10 cellular contexts compared by ENCODE assay signal in the genomic region with DNA sequence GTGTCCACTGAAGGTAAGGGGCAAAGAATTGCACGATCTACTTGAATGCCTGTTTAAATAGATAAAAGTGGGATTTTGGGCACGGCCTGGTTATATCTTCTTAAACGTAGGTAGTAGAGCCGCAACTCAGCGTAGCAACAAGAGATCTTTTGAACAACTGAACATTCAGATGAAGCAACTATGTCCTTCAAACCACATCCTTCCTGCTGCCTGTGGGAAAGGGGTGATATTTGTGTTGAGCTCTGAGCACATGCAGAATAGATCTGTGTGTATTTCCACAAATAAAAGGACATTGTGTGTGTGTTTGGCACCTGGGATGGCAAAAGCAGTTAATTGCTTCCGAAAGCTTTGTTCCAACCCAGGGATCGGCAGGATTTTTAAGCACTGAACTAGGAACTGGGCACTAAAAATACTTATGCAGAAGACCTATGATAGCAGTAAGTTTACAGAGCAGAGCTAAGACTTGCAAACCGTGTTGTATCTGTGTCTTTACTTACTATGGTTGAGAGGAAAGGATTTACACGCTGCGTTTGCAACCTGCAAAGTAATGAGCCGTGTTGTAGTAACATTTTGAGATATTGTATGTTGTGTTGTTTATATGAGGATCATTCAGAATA.
DNase-seq lines count a peak whose midpoint lies in the region; ATAC-seq, FAIRE-seq and TF ChIP-seq lines count a peak whose summit lies in the region.
"Had no signal": no experiment of that assay in that cellular context is flagged by ENCODE, and none has a peak within 500 bp of the region (broad histone marks: within the 10 kb centered on the region; RNA-seq: fewer than 3 reads in every experiment).

No MANE protein-coding gene starts in this region.

- no peaks in the 10 kb centered on the region for H3K36me3 Mint-ChIP-seq in GM23338 (ENCODE audit: low read depth)
- peaks cover 4% of the 10 kb centered on the region for H3K36me3 Mint-ChIP-seq in T-helper 2 cell treated with Interferon-gamma antibody and Interleukin-4, amounts not matched to agents 5 μg/mL and 100 μg/mL, for 36 hours (ENCODE audit: low read depth)

- no peak overlapping the region for H3K4me3 ChIP-seq in GM23338

- no peaks in the 10 kb centered on the region for H4K20me1 ChIP-seq in GM23338 (replicated peaks; ENCODE audit: insufficient read depth)

- H3K4me3 Mint-ChIP-seq in GM23338 = no peak overlapping the region
- no peak overlapping the region for H3K4me3 Mint-ChIP-seq in T-helper 2 cell treated with Interferon-gamma antibody and Interleukin-4, amounts not matched to agents 5 μg/mL and 100 μg/mL, for 36 hours

- no peak overlapping the region for H3K27ac ChIP-seq in GM23338 (ENCODE audit: low read depth)

- H3K9me3 Mint-ChIP-seq in GM23338 = no peaks in the 10 kb centered on the region
- no peaks in the 10 kb centered on the region for H3K9me3 Mint-ChIP-seq in T-helper 2 cell treated with Interferon-gamma antibody and Interleukin-4, amounts not matched to agents 5 μg/mL and 100 μg/mL, for 36 hours

- no peaks in the 10 kb centered on the region for H3K27me3 Mint-ChIP-seq in GM23338 (ENCODE audit: insufficient read depth, low read depth, poor library complexity)
- H3K27me3 Mint-ChIP-seq in T-helper 2 cell treated with Interferon-gamma antibody and Interleukin-4, amounts not matched to agents 5 μg/mL and 100 μg/mL, for 36 hours (ENCODE audit: low read depth) = no peaks in the 10 kb centered on the region

- peak overlapping the region; percentile 11; the same call in 1 of the 2 replicates for H3K27ac Mint-ChIP-seq in GM23338
- H3K27ac Mint-ChIP-seq in T-helper 2 cell treated with Interferon-gamma antibody and Interleukin-4, amounts not matched to agents 5 μg/mL and 100 μg/mL, for 36 hours = peak overlapping the region; percentile 94

- no peak for TF ChIP-seq CTCF in GM23338 (conservative IDR thresholded peaks at IDR 0.05; ENCODE audit: low read depth in 2 of 2)

- H3K4me2 ChIP-seq in GM23338 = no peak overlapping the region

- no peaks in the 10 kb centered on the region for H3F3A ChIP-seq in GM23338 (replicated peaks; ENCODE audit: low read depth)

- no peaks in the 10 kb centered on the region for H3K27me3 ChIP-seq in GM23338 (ENCODE audit: insufficient read depth)
- H3K27me3 ChIP-seq: upper lobe of left lung had no signal

- no peaks in the 10 kb centered on the region for H3K36me3 ChIP-seq in GM23338 (ENCODE audit: insufficient read depth)
- H3K36me3 ChIP-seq: upper lobe of left lung had no signal

- no peak overlapping the region for H2AFZ ChIP-seq in GM23338

- H3K4me1 Mint-ChIP-seq in GM23338 = no peaks in the 10 kb centered on the region
- H3K4me1 Mint-ChIP-seq in T-helper 2 cell treated with Interferon-gamma antibody and Interleukin-4, amounts not matched to agents 5 μg/mL and 100 μg/mL, for 36 hours (ENCODE audit: low read depth) = peaks cover 46% of the 10 kb centered on the region

- no peak for ATAC-seq in GM23338
- no peak for ATAC-seq in GM21786 (IDR thresholded peaks at IDR 0.05; ENCODE audit: unreplicated experiment)
- ATAC-seq in GM21367 (IDR thresholded peaks at IDR 0.05; ENCODE audit: unreplicated experiment) = no peak

- FAIRE-seq in frontal cortex (lab: Jason Lieb, UNC) = no peak
- FAIRE-seq: colon had no signal

- no peaks in the 10 kb centered on the region for H3K4me1 ChIP-seq in GM23338 (ENCODE audit: insufficient read depth)

- 0 out of 2 replicates have a peak, but pooled peaks cover 5% of the 10 kb centered on the region for H3K9me2 ChIP-seq in GM23338 (ENCODE audit: insufficient read depth)

- DNase-seq in GM23338 (ENCODE audit: low spot score) (no peak), HPDE6-E6E7 (ENCODE audit: extremely low spot score) (no peak), frontal cortex (ENCODE audit: low spot score in 2 of 2) (no peak)
- peak; percentile 68 for DNase-seq in T-helper 2 cell treated with Interferon-gamma antibody and Interleukin-4, amounts not matched to agents 5 μg/mL and 100 μg/mL, for 36 hours (ENCODE audit: low spot score)
- DNase-seq in activated naive CD4-positive, alpha-beta T cell treated with anti-CD3 and anti-CD28 coated beads, Interleukin-2, amount 50 U/mL, for 16 hours = peak; percentile 23
- DNase-seq in stimulated activated CD4-positive, alpha-beta T cell treated with anti-CD3 and anti-CD28 coated beads, Interleukin-15, amount 100 ng/mL, for 48 hours (ENCODE audit: low read depth in 2 of 2) = peak; percentile 19 to 20

- H3K79me2 ChIP-seq in GM23338 (replicated peaks; ENCODE audit: insufficient read depth) = no peaks in the 10 kb centered on the region

TF ChIP-seq in GM23338, 12 proteins besides CTCF, POLR2A, EP300 and RAD21 (continues in another document):
- TF ChIP-seq EZH2phosphoT487 (IDR thresholded peaks at IDR 0.05; ENCODE audit: unreplicated experiment) (no peak), JUNB (IDR thresholded peaks at IDR 0.05; ENCODE audit: unreplicated experiment) (no peak), NANOG (IDR thresholded peaks at IDR 0.05; ENCODE audit: borderline replicate concordance) (no peak), EZH2 (IDR thresholded peaks at IDR 0.05; ENCODE audit: low read depth, unreplicated experiment) (no peak), ZNF114 (CRISPR knock-in tag; IDR thresholded peaks at IDR 0.05) (no peak), CREB1 (CRISPR knock-in tag; IDR thresholded peaks at IDR 0.05; ENCODE audit: low read depth) (no peak), POLR2AphosphoS5 (IDR thresholded peaks at IDR 0.05; ENCODE audit: low read depth) (no peak), STAT1 (IDR thresholded peaks at IDR 0.05; ENCODE audit: unreplicated experiment) (no peak)
- TF ChIP-seq, protein P1, sequence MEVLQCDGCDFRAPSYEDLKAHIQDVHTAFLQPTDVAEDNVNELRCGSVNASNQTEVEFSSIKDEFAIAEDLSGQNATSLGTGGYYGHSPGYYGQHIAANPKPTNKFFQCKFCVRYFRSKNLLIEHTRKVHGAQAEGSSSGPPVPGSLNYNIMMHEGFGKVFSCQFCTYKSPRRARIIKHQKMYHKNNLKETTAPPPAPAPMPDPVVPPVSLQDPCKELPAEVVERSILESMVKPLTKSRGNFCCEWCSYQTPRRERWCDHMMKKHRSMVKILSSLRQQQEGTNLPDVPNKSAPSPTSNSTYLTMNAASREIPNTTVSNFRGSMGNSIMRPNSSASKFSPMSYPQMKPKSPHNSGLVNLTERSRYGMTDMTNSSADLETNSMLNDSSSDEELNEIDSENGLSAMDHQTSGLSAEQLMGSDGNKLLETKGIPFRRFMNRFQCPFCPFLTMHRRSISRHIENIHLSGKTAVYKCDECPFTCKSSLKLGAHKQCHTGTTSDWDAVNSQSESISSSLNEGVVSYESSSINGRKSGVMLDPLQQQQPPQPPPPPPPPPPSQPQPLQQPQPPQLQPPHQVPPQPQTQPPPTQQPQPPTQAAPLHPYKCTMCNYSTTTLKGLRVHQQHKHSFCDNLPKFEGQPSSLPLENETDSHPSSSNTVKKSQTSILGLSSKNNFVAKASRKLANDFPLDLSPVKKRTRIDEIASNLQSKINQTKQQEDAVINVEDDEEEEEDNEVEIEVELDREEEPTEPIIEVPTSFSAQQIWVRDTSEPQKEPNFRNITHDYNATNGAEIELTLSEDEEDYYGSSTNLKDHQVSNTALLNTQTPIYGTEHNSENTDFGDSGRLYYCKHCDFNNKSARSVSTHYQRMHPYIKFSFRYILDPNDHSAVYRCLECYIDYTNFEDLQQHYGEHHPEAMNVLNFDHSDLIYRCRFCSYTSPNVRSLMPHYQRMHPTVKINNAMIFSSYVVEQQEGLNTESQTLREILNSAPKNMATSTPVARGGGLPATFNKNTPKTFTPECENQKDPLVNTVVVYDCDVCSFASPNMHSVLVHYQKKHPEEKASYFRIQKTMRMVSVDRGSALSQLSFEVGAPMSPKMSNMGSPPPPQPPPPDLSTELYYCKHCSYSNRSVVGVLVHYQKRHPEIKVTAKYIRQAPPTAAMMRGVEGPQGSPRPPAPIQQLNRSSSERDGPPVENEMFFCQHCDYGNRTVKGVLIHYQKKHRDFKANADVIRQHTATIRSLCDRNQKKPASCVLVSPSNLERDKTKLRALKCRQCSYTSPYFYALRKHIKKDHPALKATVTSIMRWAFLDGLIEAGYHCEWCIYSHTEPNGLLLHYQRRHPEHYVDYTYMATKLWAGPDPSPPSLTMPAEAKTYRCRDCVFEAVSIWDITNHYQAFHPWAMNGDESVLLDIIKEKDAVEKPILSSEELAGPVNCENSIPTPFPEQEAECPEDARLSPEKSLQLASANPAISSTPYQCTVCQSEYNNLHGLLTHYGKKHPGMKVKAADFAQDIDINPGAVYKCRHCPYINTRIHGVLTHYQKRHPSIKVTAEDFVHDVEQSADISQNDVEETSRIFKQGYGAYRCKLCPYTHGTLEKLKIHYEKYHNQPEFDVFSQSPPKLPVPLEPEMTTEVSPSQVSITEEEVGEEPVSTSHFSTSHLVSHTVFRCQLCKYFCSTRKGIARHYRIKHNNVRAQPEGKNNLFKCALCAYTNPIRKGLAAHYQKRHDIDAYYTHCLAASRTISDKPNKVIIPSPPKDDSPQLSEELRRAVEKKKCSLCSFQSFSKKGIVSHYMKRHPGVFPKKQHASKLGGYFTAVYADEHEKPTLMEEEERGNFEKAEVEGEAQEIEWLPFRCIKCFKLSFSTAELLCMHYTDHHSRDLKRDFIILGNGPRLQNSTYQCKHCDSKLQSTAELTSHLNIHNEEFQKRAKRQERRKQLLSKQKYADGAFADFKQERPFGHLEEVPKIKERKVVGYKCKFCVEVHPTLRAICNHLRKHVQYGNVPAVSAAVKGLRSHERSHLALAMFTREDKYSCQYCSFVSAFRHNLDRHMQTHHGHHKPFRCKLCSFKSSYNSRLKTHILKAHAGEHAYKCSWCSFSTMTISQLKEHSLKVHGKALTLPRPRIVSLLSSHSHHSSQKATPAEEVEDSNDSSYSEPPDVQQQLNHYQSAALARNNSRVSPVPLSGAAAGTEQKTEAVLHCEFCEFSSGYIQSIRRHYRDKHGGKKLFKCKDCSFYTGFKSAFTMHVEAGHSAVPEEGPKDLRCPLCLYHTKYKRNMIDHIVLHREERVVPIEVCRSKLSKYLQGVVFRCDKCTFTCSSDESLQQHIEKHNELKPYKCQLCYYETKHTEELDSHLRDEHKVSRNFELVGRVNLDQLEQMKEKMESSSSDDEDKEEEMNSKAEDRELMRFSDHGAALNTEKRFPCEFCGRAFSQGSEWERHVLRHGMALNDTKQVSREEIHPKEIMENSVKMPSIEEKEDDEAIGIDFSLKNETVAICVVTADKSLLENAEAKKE (CRISPR knock-in tag; IDR thresholded peaks at IDR 0.05) = no peak

Comparison
In these comparisons a context has a peak if more than half of its experiments do, and no peak if none do; other contexts are left out.
1. DNase-seq: peak in T-helper 2 cell treated with Interferon-gamma antibody and Interleukin-4, amounts not matched to agents 5 μg/mL and 100 μg/mL, for 36 hours (single experiment), activated naive CD4-positive, alpha-beta T cell treated with anti-CD3 and anti-CD28 coated beads, Interleukin-2, amount 50 U/mL, for 16 hours (single experiment) and stimulated activated CD4-positive, alpha-beta T cell treated with anti-CD3 and anti-CD28 coated beads, Interleukin-15, amount 100 ng/mL, for 48 hours (2 of 2); none in GM23338 (single experiment), HPDE6-E6E7 (single experiment) and frontal cortex (0 of 2).